1 cellular context compared by ENCODE assay signal in the genomic region with DNA sequence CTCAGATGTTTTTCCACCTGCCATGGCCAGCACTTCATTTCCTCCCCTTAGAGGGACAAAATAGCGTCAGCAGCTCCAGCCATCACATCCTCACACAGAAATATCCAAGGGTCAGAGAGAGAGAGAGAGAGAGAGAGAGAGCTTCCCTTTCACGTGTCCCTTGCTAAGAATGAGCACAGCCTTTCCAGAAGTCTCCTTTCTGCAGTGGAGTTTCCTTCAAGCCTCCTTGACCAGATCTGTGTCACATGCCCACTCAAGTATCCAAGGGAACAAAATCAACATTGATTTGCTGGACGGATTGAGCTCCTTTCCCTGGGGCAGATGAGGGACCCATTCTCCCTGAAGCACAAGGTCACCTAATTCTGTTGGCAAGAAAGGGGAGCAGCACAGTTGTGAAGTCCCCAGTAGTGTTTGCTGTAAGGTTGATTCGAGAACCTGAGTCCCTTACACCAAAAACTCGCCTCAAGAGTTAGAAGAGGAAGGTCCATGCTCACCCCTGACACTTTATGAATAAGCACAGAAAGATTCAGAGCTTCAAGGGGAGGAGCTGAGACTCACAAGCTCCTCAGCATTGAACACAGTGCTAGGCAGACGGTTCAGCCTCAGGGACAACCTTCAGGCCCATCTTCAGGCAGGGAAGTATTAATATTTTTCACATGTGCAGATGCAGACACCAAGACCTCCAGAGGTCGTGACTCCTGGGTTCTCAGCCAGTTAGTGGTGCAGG.
TF ChIP-seq lines count a peak whose summit lies in the region.

No MANE protein-coding gene starts in this region.

TF ChIP-seq in H1, 55 proteins besides CTCF, POLR2A, EP300 and RAD21:
- TF ChIP-seq KDM1A (IDR thresholded peaks at IDR 0.05; ENCODE audit: borderline replicate concordance, low read length), result no peak
- TF ChIP-seq CTBP2 (IDR thresholded peaks at IDR 0.05; ENCODE audit: borderline replicate concordance, insufficient read depth, insufficient read length, low read length), result no peak
- TF ChIP-seq EZH2 (IDR thresholded peaks at IDR 0.05; ENCODE audit: low read depth, low read length, severe bottlenecking), result no peak
- TF ChIP-seq, protein P1, sequence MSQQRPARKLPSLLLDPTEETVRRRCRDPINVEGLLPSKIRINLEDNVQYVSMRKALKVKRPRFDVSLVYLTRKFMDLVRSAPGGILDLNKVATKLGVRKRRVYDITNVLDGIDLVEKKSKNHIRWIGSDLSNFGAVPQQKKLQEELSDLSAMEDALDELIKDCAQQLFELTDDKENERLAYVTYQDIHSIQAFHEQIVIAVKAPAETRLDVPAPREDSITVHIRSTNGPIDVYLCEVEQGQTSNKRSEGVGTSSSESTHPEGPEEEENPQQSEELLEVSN (IDR thresholded peaks at IDR 0.05), result no peak
- TF ChIP-seq CEBPB (IDR thresholded peaks at IDR 0.05; ENCODE audit: low read depth, low read length), result no peak
- no peak for TF ChIP-seq GABPA (IDR thresholded peaks at IDR 0.05; ENCODE audit: borderline replicate concordance, insufficient read depth, low read length)
- no peak for TF ChIP-seq GTF2F1 (IDR thresholded peaks at IDR 0.05; ENCODE audit: borderline replicate concordance, low read depth, low read length)
- no peak for TF ChIP-seq CHD2 (IDR thresholded peaks at IDR 0.05; ENCODE audit: low read length)
- TF ChIP-seq HDAC6 (IDR thresholded peaks at IDR 0.05; ENCODE audit: low read depth, low read length), result no peak
- TF ChIP-seq SP4 (IDR thresholded peaks at IDR 0.05; ENCODE audit: low read length), result no peak
- TF ChIP-seq NANOG (IDR thresholded peaks at IDR 0.05; ENCODE audit: insufficient read depth, low read depth, low read length, poor library complexity, severe bottlenecking), result no peak
- no peak for TF ChIP-seq CREB1 (IDR thresholded peaks at IDR 0.05)
- no peak for TF ChIP-seq BACH1 (IDR thresholded peaks at IDR 0.05; ENCODE audit: low read length)
